In the genomic region with DNA sequence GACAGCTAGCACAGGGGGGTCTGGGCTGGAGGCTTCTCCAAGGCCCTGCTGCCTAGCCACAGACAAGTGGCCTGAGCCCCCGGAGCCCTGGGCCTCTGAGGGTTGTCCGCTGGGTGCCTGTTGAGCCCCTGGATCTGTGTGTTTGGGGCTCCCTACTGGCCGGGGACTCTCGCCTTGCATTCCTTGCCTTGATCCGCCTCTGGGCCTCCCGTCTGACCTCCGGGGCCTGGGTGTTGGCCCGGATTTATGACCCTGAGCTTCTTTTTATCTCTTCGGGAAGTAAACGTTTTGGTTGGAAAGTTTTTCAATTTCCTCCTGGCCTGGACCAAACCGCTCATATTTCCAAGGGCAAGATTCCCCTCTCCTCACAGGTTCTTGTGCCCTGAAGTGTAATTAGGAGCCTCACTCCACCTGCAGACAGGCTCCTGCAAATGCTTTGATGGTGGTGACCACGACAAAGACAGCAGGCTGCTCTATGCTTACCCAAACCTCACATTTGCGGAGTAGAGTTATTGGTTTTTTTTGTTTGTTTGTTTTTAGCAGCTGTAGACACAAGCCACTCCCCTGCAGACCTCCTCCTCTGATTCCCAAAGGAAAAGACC, we compare ENCODE assay signal across 1 cellular context.
TF ChIP-seq lines count a peak whose summit lies in the region.

No MANE protein-coding gene starts in this region.

TF ChIP-seq in HepG2, 621 proteins besides CTCF, POLR2A, EP300 and RAD21 (continued from another document):
- TF ChIP-seq STAG1 (CRISPR knock-in tag; IDR thresholded peaks at IDR 0.05) (peak; percentile 76), ZNF703 (CRISPR knock-in tag; IDR thresholded peaks at IDR 0.05; ENCODE audit: borderline replicate concordance) (no peak), BATF2 (CRISPR knock-in tag; IDR thresholded peaks at IDR 0.05) (no peak), ZNF687 (CRISPR knock-in tag; IDR thresholded peaks at IDR 0.05) (peak; percentile 64), SP5 (CRISPR knock-in tag; IDR thresholded peaks at IDR 0.05; ENCODE audit: borderline replicate concordance, low read depth) (no peak), MED1 (CRISPR knock-in tag; IDR thresholded peaks at IDR 0.05) (peak; percentile 29; the same call in 1 of the 2 replicates), POGZ (CRISPR knock-in tag; IDR thresholded peaks at IDR 0.05) (0 out of 2 replicates have a peak, but pooled peaks have one; percentile 33), FOXA3 (CRISPR knock-in tag; IDR thresholded peaks at IDR 0.05) (0 out of 2 replicates have a peak, but pooled peaks have one; percentile 7), MBNL3 (CRISPR knock-in tag; conservative IDR thresholded peaks at IDR 0.05) (no peak), GATAD2A (CRISPR knock-in tag; IDR thresholded peaks at IDR 0.05) (peak; percentile 20; the same call in 1 of the 2 replicates)
- TF ChIP-seq, protein P1, sequence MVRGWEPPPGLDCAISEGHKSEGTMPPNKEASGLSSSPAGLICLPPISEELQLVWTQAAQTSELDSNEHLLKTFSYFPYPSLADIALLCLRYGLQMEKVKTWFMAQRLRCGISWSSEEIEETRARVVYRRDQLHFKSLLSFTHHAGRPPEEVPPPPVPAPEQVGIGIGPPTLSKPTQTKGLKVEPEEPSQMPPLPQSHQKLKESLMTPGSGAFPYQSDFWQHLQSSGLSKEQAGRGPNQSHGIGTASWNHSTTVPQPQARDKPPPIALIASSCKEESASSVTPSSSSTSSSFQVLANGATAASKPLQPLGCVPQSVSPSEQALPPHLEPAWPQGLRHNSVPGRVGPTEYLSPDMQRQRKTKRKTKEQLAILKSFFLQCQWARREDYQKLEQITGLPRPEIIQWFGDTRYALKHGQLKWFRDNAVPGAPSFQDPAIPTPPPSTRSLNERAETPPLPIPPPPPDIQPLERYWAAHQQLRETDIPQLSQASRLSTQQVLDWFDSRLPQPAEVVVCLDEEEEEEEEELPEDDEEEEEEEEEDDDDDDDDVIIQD (CRISPR knock-in tag; IDR thresholded peaks at IDR 0.05; ENCODE audit: low read depth): peak; percentile 32; the same call in 1 of the 2 replicates
TF ChIP-seq in HepG2: peak in this region for 9.
